In the genomic region with DNA sequence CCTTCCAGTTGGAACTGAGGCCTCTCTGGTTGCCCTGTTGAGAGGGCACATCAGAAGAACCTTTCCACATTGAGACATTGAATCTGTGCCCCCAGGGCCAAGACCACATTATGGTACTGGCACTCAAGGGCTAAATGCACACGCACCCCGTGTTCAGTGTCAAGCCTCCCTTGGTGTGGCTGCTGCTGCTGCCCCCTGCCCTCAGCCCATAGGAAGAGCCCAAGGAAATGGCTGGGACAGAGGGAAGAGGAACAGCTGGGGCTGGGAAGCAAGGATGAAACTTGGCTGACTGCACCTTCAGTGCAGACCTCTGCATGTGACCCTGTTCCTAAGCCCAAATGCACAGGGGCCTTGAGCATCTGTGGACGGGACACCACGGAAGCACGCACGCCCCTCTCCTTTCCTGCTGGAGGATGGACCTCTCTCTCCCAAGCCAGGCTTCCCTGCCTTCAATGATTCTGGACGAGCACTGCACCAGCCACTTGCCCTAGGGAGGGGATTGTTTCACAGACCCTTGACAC, we compare ENCODE assay signal across 24 cellular contexts. TPM values are rescaled to one million over a fixed set of nuclear protein-coding genes. Genes with fewer than 3 reads are reported as not detected.
DNase-seq lines count a peak whose midpoint lies in the region; ATAC-seq, FAIRE-seq and TF ChIP-seq lines count a peak whose summit lies in the region.
"Had no signal": no experiment of that assay in that cellular context is flagged by ENCODE, and none has a peak within 500 bp of the region (broad histone marks: within the 10 kb centered on the region; RNA-seq: fewer than 3 reads in every experiment).

No MANE protein-coding gene starts in this region.

- intact Hi-C loops in thyroid gland (cut with DNase I) (no loop called here), sciatic nerve (cut with DNase I) (no loop called here)

- no peaks in the 10 kb centered on the region for H3K9me3 ChIP-seq in thyroid gland
- H3K9me3 ChIP-seq: body of pancreas, left ventricle myocardium inferior had no signal

- no peaks in the 10 kb centered on the region for H3K27me3 ChIP-seq in thyroid gland
- H3K27me3 ChIP-seq: body of pancreas had no signal

- WGBS in thyroid gland, 2 donors = 71 to 83% methylated on average over 6 to 7 of the region's 7 CpGs

- POLR2A ChIA-PET in activated CD4-positive, alpha-beta T cell treated with anti-CD3 and anti-CD28 coated beads, Interleukin-2, amount 10 ng/mL, durations not matched to agents 7 days and 5 days (lab: Charles Lee) = no interaction called here
- POLR2A ChIA-PET in RWPE1 (lab: Yijun Ruan, JAX; ENCODE audit: low non-redundant PET) = no interaction called here

- H3K4me3 ChIP-seq in thyroid gland (replicated peaks in 1 of 3) = no peak overlapping the region
- H3K4me3 ChIP-seq: body of pancreas, left ventricle myocardium inferior had no signal

- FAIRE-seq in RCC 7860 (lab: Jason Lieb, UNC) (no peak), GM12892 (lab: Jason Lieb, UNC) (no peak)
- FAIRE-seq: GM19239, small intestine had no signal

- H3K27ac ChIP-seq in RWPE1 (peak overlapping the region; percentile 51), thyroid gland (peak overlapping the region; percentile 46 to 74 (median 67))
- H3K27ac ChIP-seq: KMS-11, left ventricle myocardium inferior had no signal

- peaks cover 5 to 11% of the 10 kb centered on the region in 2 donors for H3K4me1 ChIP-seq in thyroid gland

- CTCF ChIA-PET in activated CD4-positive, alpha-beta T cell treated with anti-CD3 and anti-CD28 coated beads, Interleukin-2, amount 10 ng/mL, durations not matched to agents 7 days and 5 days (lab: Charles Lee) = interaction anchor here (1.4 kb wide), 1 partner anchor 12 kb away, joined by 3 read pairs; no protein-coding TSS in a partner anchor
- CTCF ChIA-PET in RWPE1 (lab: Yijun Ruan, JAX) = interaction anchor here (0.6 kb wide), 1 partner anchor 140 kb away, joined by 3 read pairs; no protein-coding TSS in a partner anchor

- H3K36me3 ChIP-seq in thyroid gland = no peaks in the 10 kb centered on the region
- H3K36me3 ChIP-seq: left ventricle myocardium inferior had no signal

- no peak for DNase-seq in activated CD4-positive, alpha-beta T cell treated with anti-CD3 and anti-CD28 coated beads, Interleukin-2, amount 10 ng/mL, durations not matched to agents 7 days and 5 days
- DNase-seq in activated CD4-positive, alpha-beta T cell treated with anti-CD3 and anti-CD28 coated beads, Interleukin-2, amount 50 U/mL, for 4 hours = no peak
- DNase-seq in RWPE1 (ENCODE audit: low spot score) = no peak
- DNase-seq in iPS-NIHi11 (ENCODE audit: low spot score) = peak; percentile 31
- no peak for DNase-seq in thyroid gland
- no peak for DNase-seq in RCC 7860 (ENCODE audit: low spot score)
- no peak for DNase-seq in GM12892 (ENCODE audit: insufficient read length)
- no peak for DNase-seq in sciatic nerve (ENCODE audit: low spot score)
- DNase-seq: activated CD4-positive, alpha-beta T cell treated with anti-CD3 and anti-CD28 coated beads for 1 hour; activated T-cell treated with anti-CD3 and anti-CD28 coated beads, Interleukin-2, amount 50 U/mL, for 48 hours; AML-193; body of pancreas; GDM1; left ventricle myocardium inferior; NCI-H1417; NCI-H2081; NCI-H2227 treated with DMSO at 0.1 percent for 48 hours; NCI-H526 treated with DMSO at 0.1 percent for 48 hours; occipital lobe; small intestine; stimulated activated CD8-positive, alpha-beta memory T cell treated with anti-CD3 and anti-CD28 coated beads, Interleukin-4, amount 100 ng/mL, for 48 hours had no signal

- no peaks in the 10 kb centered on the region for H3K36me3 Mint-ChIP-seq in activated CD4-positive, alpha-beta T cell treated with anti-CD3 and anti-CD28 coated beads, Interleukin-2, amount 10 ng/mL, durations not matched to agents 7 days and 5 days (ENCODE audit: low read depth)

- peak overlapping the region; percentile 6 for H3K27ac Mint-ChIP-seq in activated CD4-positive, alpha-beta T cell treated with anti-CD3 and anti-CD28 coated beads, Interleukin-2, amount 10 ng/mL, durations not matched to agents 7 days and 5 days

- peaks cover 37% of the 10 kb centered on the region for H3K4me1 Mint-ChIP-seq in activated CD4-positive, alpha-beta T cell treated with anti-CD3 and anti-CD28 coated beads, Interleukin-2, amount 10 ng/mL, durations not matched to agents 7 days and 5 days

- no peak overlapping the region for H3K4me3 Mint-ChIP-seq in activated CD4-positive, alpha-beta T cell treated with anti-CD3 and anti-CD28 coated beads, Interleukin-2, amount 10 ng/mL, durations not matched to agents 7 days and 5 days

- ATAC-seq in sciatic nerve = no peak
- ATAC-seq: body of pancreas, HCT116 had no signal

- no peaks in the 10 kb centered on the region for H3K9me3 Mint-ChIP-seq in activated CD4-positive, alpha-beta T cell treated with anti-CD3 and anti-CD28 coated beads, Interleukin-2, amount 10 ng/mL, durations not matched to agents 7 days and 5 days

- no peak for TF ChIP-seq POLR2A in thyroid gland (IDR thresholded peaks at IDR 0.05)
- no peak for TF ChIP-seq POLR2A in GM12892 (IDR thresholded peaks at IDR 0.05; ENCODE audit: low read depth, low read length)

- no peaks in the 10 kb centered on the region for H3K27me3 Mint-ChIP-seq in activated CD4-positive, alpha-beta T cell treated with anti-CD3 and anti-CD28 coated beads, Interleukin-2, amount 10 ng/mL, durations not matched to agents 7 days and 5 days

- TF ChIP-seq CTCF in RWPE1 (conservative IDR thresholded peaks at IDR 0.05; ENCODE audit: low read depth) = no peak
- no peak for TF ChIP-seq CTCF in thyroid gland (IDR thresholded peaks at IDR 0.05)

RNA-seq across cellular contexts. Expression of gene NIFK, which starts 40.2 kb away (rescaled TPM):
- total RNA-seq in activated CD4-positive, alpha-beta T cell treated with anti-CD3 and anti-CD28 coated beads, Interleukin-2, amount 10 ng/mL, durations not matched to agents 7 days and 5 days = 10 to 100 TPM; 68.2 to 90.2 TPM
- total RNA-seq in thyroid gland = 10 to 100 TPM; 19.1 to 72.2 (median 35.4) TPM
- 72.9 TPM for polyA plus RNA-seq in GM12892 (2012; ENCODE audit: missing spikeins)
- 35.7 TPM for total RNA-seq in sciatic nerve

RNA-seq across cellular contexts. Expression of gene CLASP1, which starts 47.2 kb away (rescaled TPM):
- total RNA-seq in activated CD4-positive, alpha-beta T cell treated with anti-CD3 and anti-CD28 coated beads, Interleukin-2, amount 10 ng/mL, durations not matched to agents 7 days and 5 days = 10 to 100 TPM; 52.7 to 54.9 TPM
- 100 to 1,000 TPM in 2 of 4 donors, 10 to 100 TPM in 2; 69.3 to 110 (median 98.3) TPM for total RNA-seq in thyroid gland
- polyA plus RNA-seq in GM12892 (2012; ENCODE audit: missing spikeins) = 28.8 TPM
- total RNA-seq in sciatic nerve = 72.7 TPM

RNA-seq across cellular contexts. Expression of gene TSN, which starts 59.0 kb away (rescaled TPM):
- 10 to 100 TPM; 59.2 to 63.5 TPM for total RNA-seq in activated CD4-positive, alpha-beta T cell treated with anti-CD3 and anti-CD28 coated beads, Interleukin-2, amount 10 ng/mL, durations not matched to agents 7 days and 5 days
- total RNA-seq in thyroid gland (10 to 100 TPM; 41.4 to 50.8 (median 43.0) TPM), sciatic nerve (53.0 TPM)
- polyA plus RNA-seq in GM12892 (2012; ENCODE audit: missing spikeins) = 38.4 TPM
